In genomic region chr1:35876988-35877387, GRCh38 we compare ENCODE assay signal across 2 cellular contexts.
TF ChIP-seq lines count a peak whose summit lies in the region.

No MANE protein-coding gene starts in this region.

TF ChIP-seq in K562, 482 proteins besides CTCF, POLR2A, EP300 and RAD21 (continues in another document):
- no peak for TF ChIP-seq NFE2 (IDR thresholded peaks at IDR 0.05; ENCODE audit: low read depth)
- TF ChIP-seq GTF3C2 (IDR thresholded peaks at IDR 0.05; ENCODE audit: borderline replicate concordance, extremely low read depth, insufficient read length): no peak
- no peak for TF ChIP-seq NUFIP1 (IDR thresholded peaks at IDR 0.05; ENCODE audit: partially characterized antibody)
- TF ChIP-seq, protein P1, sequence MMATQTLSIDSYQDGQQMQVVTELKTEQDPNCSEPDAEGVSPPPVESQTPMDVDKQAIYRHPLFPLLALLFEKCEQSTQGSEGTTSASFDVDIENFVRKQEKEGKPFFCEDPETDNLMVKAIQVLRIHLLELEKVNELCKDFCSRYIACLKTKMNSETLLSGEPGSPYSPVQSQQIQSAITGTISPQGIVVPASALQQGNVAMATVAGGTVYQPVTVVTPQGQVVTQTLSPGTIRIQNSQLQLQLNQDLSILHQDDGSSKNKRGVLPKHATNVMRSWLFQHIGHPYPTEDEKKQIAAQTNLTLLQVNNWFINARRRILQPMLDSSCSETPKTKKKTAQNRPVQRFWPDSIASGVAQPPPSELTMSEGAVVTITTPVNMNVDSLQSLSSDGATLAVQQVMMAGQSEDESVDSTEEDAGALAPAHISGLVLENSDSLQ (IDR thresholded peaks at IDR 0.05): peak; percentile 38; the same call in 1 of the 2 replicates
- no peak for TF ChIP-seq KLF16 (IDR thresholded peaks at IDR 0.05)
- TF ChIP-seq SIN3B (IDR thresholded peaks at IDR 0.05; ENCODE audit: low read depth): no peak
- no peak for TF ChIP-seq ZFP36 (IDR thresholded peaks at IDR 0.05; ENCODE audit: low read depth, low read length, partially characterized antibody)
- no peak for TF ChIP-seq ELF4 (CRISPR knock-in tag; IDR thresholded peaks at IDR 0.05)
- no peak for TF ChIP-seq C11orf30 (IDR thresholded peaks at IDR 0.05; ENCODE audit: low read depth)
- TF ChIP-seq RCOR1 (IDR thresholded peaks at IDR 0.05; ENCODE audit: borderline replicate concordance in 1 of 2, low read depth in 2 of 2, low read length in 2 of 2): peak in 1 of 2 experiments; percentile 57; a peak in 1 of 4 replicates
- TF ChIP-seq PTTG1 (tag; IDR thresholded peaks at IDR 0.05; ENCODE audit: low read depth): no peak
- no peak for TF ChIP-seq SPI1 (IDR thresholded peaks at IDR 0.05; ENCODE audit: borderline replicate concordance, low read depth, low read length)
- TF ChIP-seq, protein P2, sequence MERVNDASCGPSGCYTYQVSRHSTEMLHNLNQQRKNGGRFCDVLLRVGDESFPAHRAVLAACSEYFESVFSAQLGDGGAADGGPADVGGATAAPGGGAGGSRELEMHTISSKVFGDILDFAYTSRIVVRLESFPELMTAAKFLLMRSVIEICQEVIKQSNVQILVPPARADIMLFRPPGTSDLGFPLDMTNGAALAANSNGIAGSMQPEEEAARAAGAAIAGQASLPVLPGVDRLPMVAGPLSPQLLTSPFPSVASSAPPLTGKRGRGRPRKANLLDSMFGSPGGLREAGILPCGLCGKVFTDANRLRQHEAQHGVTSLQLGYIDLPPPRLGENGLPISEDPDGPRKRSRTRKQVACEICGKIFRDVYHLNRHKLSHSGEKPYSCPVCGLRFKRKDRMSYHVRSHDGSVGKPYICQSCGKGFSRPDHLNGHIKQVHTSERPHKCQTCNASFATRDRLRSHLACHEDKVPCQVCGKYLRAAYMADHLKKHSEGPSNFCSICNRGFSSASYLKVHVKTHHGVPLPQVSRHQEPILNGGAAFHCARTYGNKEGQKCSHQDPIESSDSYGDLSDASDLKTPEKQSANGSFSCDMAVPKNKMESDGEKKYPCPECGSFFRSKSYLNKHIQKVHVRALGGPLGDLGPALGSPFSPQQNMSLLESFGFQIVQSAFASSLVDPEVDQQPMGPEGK (CRISPR knock-in tag; IDR thresholded peaks at IDR 0.05; ENCODE audit: borderline replicate concordance): no peak
- TF ChIP-seq TAF15 (IDR thresholded peaks at IDR 0.05; ENCODE audit: low read depth, low read length): no peak
- peak; percentile 97 for TF ChIP-seq EHMT2 (IDR thresholded peaks at IDR 0.05)
- TF ChIP-seq NR1H2 (CRISPR knock-in tag; IDR thresholded peaks at IDR 0.05): no peak
- no peak for TF ChIP-seq BCL6 (CRISPR knock-in tag; IDR thresholded peaks at IDR 0.05)
- no peak for TF ChIP-seq STAT5A (IDR thresholded peaks at IDR 0.05; ENCODE audit: borderline replicate concordance, low read length)

TF ChIP-seq in HepG2, 621 proteins besides CTCF, POLR2A, EP300 and RAD21 (continues in another document):
- TF ChIP-seq RXRB (CRISPR knock-in tag; IDR thresholded peaks at IDR 0.05; ENCODE audit: borderline replicate concordance) (0 out of 2 replicates have a peak, but pooled peaks have one; percentile 17), IKZF4 (CRISPR knock-in tag; IDR thresholded peaks at IDR 0.05; ENCODE audit: borderline replicate concordance, low read depth, not compliant biosample characterization) (peak; percentile 60), TSC22D2 (CRISPR knock-in tag; IDR thresholded peaks at IDR 0.05; ENCODE audit: borderline replicate concordance) (no peak), THAP8 (CRISPR knock-in tag; IDR thresholded peaks at IDR 0.05; ENCODE audit: borderline replicate concordance) (no peak), HOXD1 (CRISPR knock-in tag; IDR thresholded peaks at IDR 0.05) (no peak), ZNF543 (CRISPR knock-in tag; IDR thresholded peaks at IDR 0.05) (no peak), ZBTB3 (CRISPR knock-in tag; IDR thresholded peaks at IDR 0.05; ENCODE audit: borderline replicate concordance, low read depth) (no peak), ZNF570 (CRISPR knock-in tag; IDR thresholded peaks at IDR 0.05; ENCODE audit: borderline replicate concordance) (no peak), SNAPC4 (CRISPR knock-in tag; IDR thresholded peaks at IDR 0.05) (no peak), SKI (IDR thresholded peaks at IDR 0.05; ENCODE audit: partially characterized antibody) (no peak), GLI4 (CRISPR knock-in tag; IDR thresholded peaks at IDR 0.05; ENCODE audit: borderline replicate concordance) (no peak), ZNF234 (CRISPR knock-in tag; conservative IDR thresholded peaks at IDR 0.05) (no peak), ZNF484 (CRISPR knock-in tag; IDR thresholded peaks at IDR 0.05; ENCODE audit: borderline replicate concordance, low read depth) (no peak), SATB2 (CRISPR knock-in tag; IDR thresholded peaks at IDR 0.05) (no peak), ZNF180 (CRISPR knock-in tag; IDR thresholded peaks at IDR 0.05; ENCODE audit: borderline replicate concordance, low read depth) (no peak), ZNF232 (CRISPR knock-in tag; IDR thresholded peaks at IDR 0.05; ENCODE audit: borderline replicate concordance) (peak; percentile 77; the same call in 1 of the 2 replicates), XRCC5 (optimal IDR thresholded peaks at IDR 0.05; ENCODE audit: low read length) (no peak), PLRG1 (conservative IDR thresholded peaks at IDR 0.05) (no peak), ZNF407 (CRISPR knock-in tag; IDR thresholded peaks at IDR 0.05; ENCODE audit: not compliant biosample characterization) (no peak), NFKBIZ (CRISPR knock-in tag; IDR thresholded peaks at IDR 0.05) (no peak), PBX3 (CRISPR knock-in tag; IDR thresholded peaks at IDR 0.05; ENCODE audit: borderline replicate concordance) (no peak), HNF4G (IDR thresholded peaks at IDR 0.05; ENCODE audit: borderline replicate concordance, low read depth, low read length) (no peak), HNF4G (CRISPR knock-in tag; IDR thresholded peaks at IDR 0.05; ENCODE audit: borderline replicate concordance, low read depth) (no peak), HDAC1 (CRISPR knock-in tag; IDR thresholded peaks at IDR 0.05) (no peak), KDM5A (IDR thresholded peaks at IDR 0.05; ENCODE audit: borderline replicate concordance, low read length) (no peak), ZNF839 (CRISPR knock-in tag; IDR thresholded peaks at IDR 0.05; ENCODE audit: borderline replicate concordance) (no peak), MED8 (CRISPR knock-in tag; IDR thresholded peaks at IDR 0.05; ENCODE audit: insufficient replicate concordance) (no peak)
- TF ChIP-seq, protein P3, sequence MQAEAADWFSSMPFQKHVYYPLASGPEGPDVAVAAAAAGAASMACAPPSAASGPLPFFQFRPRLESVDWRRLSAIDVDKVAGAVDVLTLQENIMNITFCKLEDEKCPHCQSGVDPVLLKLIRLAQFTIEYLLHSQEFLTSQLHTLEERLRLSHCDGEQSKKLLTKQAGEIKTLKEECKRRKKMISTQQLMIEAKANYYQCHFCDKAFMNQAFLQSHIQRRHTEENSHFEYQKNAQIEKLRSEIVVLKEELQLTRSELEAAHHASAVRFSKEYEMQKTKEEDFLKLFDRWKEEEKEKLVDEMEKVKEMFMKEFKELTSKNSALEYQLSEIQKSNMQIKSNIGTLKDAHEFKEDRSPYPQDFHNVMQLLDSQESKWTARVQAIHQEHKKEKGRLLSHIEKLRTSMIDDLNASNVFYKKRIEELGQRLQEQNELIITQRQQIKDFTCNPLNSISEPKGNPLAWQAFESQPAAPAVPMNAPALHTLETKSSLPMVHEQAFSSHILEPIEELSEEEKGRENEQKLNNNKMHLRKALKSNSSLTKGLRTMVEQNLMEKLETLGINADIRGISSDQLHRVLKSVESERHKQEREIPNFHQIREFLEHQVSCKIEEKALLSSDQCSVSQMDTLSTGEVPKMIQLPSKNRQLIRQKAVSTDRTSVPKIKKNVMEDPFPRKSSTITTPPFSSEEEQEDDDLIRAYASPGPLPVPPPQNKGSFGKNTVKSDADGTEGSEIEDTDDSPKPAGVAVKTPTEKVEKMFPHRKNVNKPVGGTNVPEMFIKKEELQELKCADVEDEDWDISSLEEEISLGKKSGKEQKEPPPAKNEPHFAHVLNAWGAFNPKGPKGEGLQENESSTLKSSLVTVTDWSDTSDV (CRISPR knock-in tag; IDR thresholded peaks at IDR 0.05): no peak
